8 cellular contexts compared by ENCODE assay signal in genomic region chr2:86035883-86036789, GRCh38.
DNase-seq lines count a peak whose midpoint lies in the region; FAIRE-seq and TF ChIP-seq lines count a peak whose summit lies in the region.

No MANE protein-coding gene starts in this region.

- H3K36me3 ChIP-seq in mammary epithelial cell (ENCODE audit: insufficient read depth, low read length) (peaks cover 29% of the 10 kb centered on the region), kidney (ENCODE audit: control insufficient read depth in 1 of 2, insufficient read depth in 2 of 2, low read length in 2 of 2) (peaks cover 13 to 35% of the 10 kb centered on the region in 2 donors)

- H3K36me3 Mint-ChIP-seq in HFFc6 (ENCODE audit: low read depth): peaks cover 31% of the 10 kb centered on the region

- TF ChIP-seq CTCF in GM12865 (IDR thresholded peaks at IDR 0.05; ENCODE audit: insufficient read depth, low read depth, low read length, missing control alignments) (peak; percentile 50), HFFc6 (IDR thresholded peaks at IDR 0.05) (peak; percentile 38), mammary epithelial cell (conservative IDR thresholded peaks at IDR 0.05 in 1 of 2, IDR thresholded peaks at IDR 0.05 in 1 of 2; ENCODE audit: extremely low read depth in 1 of 2, insufficient read depth in 1 of 2, low read depth in 1 of 2, low read length in 2 of 2) (peak; percentile 9 to 21), kidney (IDR thresholded peaks at IDR 0.05; ENCODE audit: borderline replicate concordance, extremely low read depth, insufficient read depth) (peak; percentile 36)

- CTCF ChIA-PET in mammary epithelial cell (lab: Charles Lee; ENCODE audit: low non-redundant PET): interaction anchor here (1.7 kb wide), 1 partner anchor 209 kb away, joined by 6 read pairs; no protein-coding TSS in a partner anchor

- H3K4me2 ChIP-seq in mammary epithelial cell (ENCODE audit: insufficient read depth, low read depth, low read length): no peak overlapping the region

- no peak overlapping the region for H2AFZ ChIP-seq in mammary epithelial cell (ENCODE audit: low read depth, low read length)

- dilution Hi-C loops in mammary epithelial cell (cut with HindIII; ENCODE audit: low sequenced_read_pairs): loop anchor here (5.0 kb wide), 1 partner anchor 46 kb away; no protein-coding TSS in a partner anchor

- 84% methylated on average over 10 of the region's 12 CpGs for WGBS in mammary epithelial cell (ENCODE audit: low coverage, missing lambda C conversion rate)

- H3K4me1 ChIP-seq in mammary epithelial cell (ENCODE audit: insufficient read depth, low read length) (peaks cover 27% of the 10 kb centered on the region), kidney (ENCODE audit: control insufficient read depth in 1 of 2, insufficient read depth in 1 of 2, low read depth in 1 of 2, low read length in 2 of 2) (peaks cover 37 to 38% of the 10 kb centered on the region in 2 donors)

- H3K79me2 ChIP-seq in mammary epithelial cell (ENCODE audit: insufficient read depth, low read length): no peaks in the 10 kb centered on the region

- in situ Hi-C loops in mammary epithelial cell (cut with MboI; ENCODE audit: low sequenced_read_pairs in 2 of 2): no loop called here

- no peak for FAIRE-seq in kidney (lab: Jason Lieb, UNC)

- peaks cover 41% of the 10 kb centered on the region for H3K4me1 Mint-ChIP-seq in HFFc6 (ENCODE audit: low read depth)

- H3K9me3 ChIP-seq in mammary epithelial cell (replicated peaks; ENCODE audit: insufficient read depth, low read length) (no peaks in the 10 kb centered on the region), kidney (ENCODE audit: control insufficient read depth in 1 of 2, low read length in 2 of 2) (no peaks in the 10 kb centered on the region)

- intact Hi-C loops in mammary epithelial cell (cut with micrococcal nuclease): loop anchor here (1.0 kb wide), 1 partner anchor 147 kb away; no protein-coding TSS in a partner anchor
- intact Hi-C loops in kidney (cut with DNase I): no loop called here

- H3K27me3 Mint-ChIP-seq in HFFc6 (ENCODE audit: insufficient read depth): peaks cover 6% of the 10 kb centered on the region; the same call in 1 of the 2 replicates

- no peaks in the 10 kb centered on the region for H3K27me3 ChIP-seq in mammary epithelial cell (ENCODE audit: insufficient read depth, low read length)

- no peaks in the 10 kb centered on the region for H3K9me3 Mint-ChIP-seq in HFFc6

- H3K4me3 ChIP-seq in GM12865 (ENCODE audit: low read depth, low read length) (peak overlapping the region; percentile 25), mammary epithelial cell (replicated peaks in 1 of 3; ENCODE audit: insufficient read depth in 1 of 3, low read depth in 2 of 3, low read length in 3 of 3) (no peak overlapping the region), kidney (ENCODE audit: low read length in 2 of 2) (peak overlapping the region in 1 of 2 donors; percentile 20)

- DNase-seq in GM12865 (ENCODE audit: low read depth) (peak; percentile 93), HFFc6 (peak; percentile 71), NCI-H1105 (lab: John Stamatoyannopoulos, UW) (peak; percentile 96), T-helper 9 cell (peak; percentile 59), mammary epithelial cell (peak; percentile 20), kidney (peak; percentile 91), NCI-H82 treated with DMSO at 0.1 percent for 48 hours (lab: John Stamatoyannopoulos, UW; ENCODE audit: unreplicated experiment) (no peak)
- DNase-seq in stimulated activated CD4-positive, alpha-beta T cell treated with anti-CD3 and anti-CD28 coated beads, Interleukin-15, amount 100 ng/mL, for 1 hour (ENCODE audit: low read depth in 1 of 2, low spot score in 1 of 2): peak; percentile 21 to 40

- peak overlapping the region; percentile 27 for H3K4me3 Mint-ChIP-seq in HFFc6

- H3K27ac ChIP-seq in mammary epithelial cell (ENCODE audit: insufficient read depth, low read depth, low read length): no peak overlapping the region
- H3K27ac ChIP-seq in kidney (ENCODE audit: low read depth in 2 of 2, low read length in 2 of 2): peak overlapping the region; percentile 92 to 94

- H3K9ac ChIP-seq in mammary epithelial cell (ENCODE audit: insufficient read depth, low read length) (no peak overlapping the region), kidney (ENCODE audit: low read length in 2 of 2) (peak overlapping the region in 1 of 2 donors; percentile 72)

- BruUV-seq in mammary epithelial cell (replicated peaks; lab: Mats Ljungman, UMichigan): no TSS peak

- H3K27ac Mint-ChIP-seq in HFFc6: peak overlapping the region; percentile 88

- no peaks in the 10 kb centered on the region for H4K20me1 ChIP-seq in mammary epithelial cell (ENCODE audit: insufficient read depth, low read length)
